Comparison of ENCODE assay signal across 10 cellular contexts in genomic region chr13:114112826-114113322, GRCh38. TPM values are rescaled to one million over a fixed set of nuclear protein-coding genes. Genes with fewer than 3 reads are reported as not detected.
DNase-seq lines count a peak whose midpoint lies in the region; ATAC-seq and TF ChIP-seq lines count a peak whose summit lies in the region.
"Had no signal": no experiment of that assay in that cellular context is flagged by ENCODE, and none has a peak within 500 bp of the region (broad histone marks: within the 10 kb centered on the region; RNA-seq: fewer than 3 reads in every experiment).

No MANE protein-coding gene starts in this region.

- H3K9ac ChIP-seq in mesenchymal stem cell (ENCODE audit: low read length): no peak overlapping the region

- peak overlapping the region; percentile 94 for H2BK15ac ChIP-seq in mesenchymal stem cell (ENCODE audit: low read depth, poor library complexity, severe bottlenecking)

- no peak for TF ChIP-seq POLR2A in stomach (IDR thresholded peaks at IDR 0.05)

- intact Hi-C loops in stomach (cut with DNase I; ENCODE audit: low total_unique reads): no loop called here
- intact Hi-C loops in A673 (cut with micrococcal nuclease; ENCODE audit: unreplicated experiment): loop anchor here (10.0 kb wide), 1 partner anchor 48 kb away; no protein-coding TSS in a partner anchor

- peak overlapping the region; percentile 97 to 98 for H2BK12ac ChIP-seq in mesenchymal stem cell (ENCODE audit: low read length in 2 of 2)

- H3K4me1 ChIP-seq in mesenchymal stem cell (ENCODE audit: control insufficient read depth, insufficient read depth, low read depth, low read length) (peaks cover 82% of the 10 kb centered on the region), stomach (peaks cover 10 to 53% (median 44%) of the 10 kb centered on the region in 4 donors), A673 (ENCODE audit: insufficient read depth, low read length, poor library complexity, severe bottlenecking) (peaks cover 36% of the 10 kb centered on the region)

- 43% methylated on average over 12 of the region's 12 CpGs for WGBS in mesenchymal stem cell
- WGBS in stomach, 5 donors: 70 to 74% (median 72%) methylated on average over 10 to 12 of the region's 12 CpGs

- peak overlapping the region; percentile 81 for H3K27ac Mint-ChIP-seq in activated naive CD4-positive, alpha-beta T cell treated with anti-CD3 and anti-CD28 coated beads, Interleukin-2, amount 10 ng/mL, durations not matched to agents 7 days and 5 days
- H3K27ac Mint-ChIP-seq in activated naive CD8-positive, alpha-beta T cell: peak overlapping the region; percentile 90
- H3K27ac Mint-ChIP-seq: nephron progenitor cell had no signal

- peak overlapping the region; percentile 67 for H2BK5ac ChIP-seq in mesenchymal stem cell (ENCODE audit: low read depth, low read length, poor library complexity, severe bottlenecking)

- no peak overlapping the region for H3K4me3 Mint-ChIP-seq in activated naive CD4-positive, alpha-beta T cell treated with anti-CD3 and anti-CD28 coated beads, Interleukin-2, amount 10 ng/mL, durations not matched to agents 7 days and 5 days
- H3K4me3 Mint-ChIP-seq in activated naive CD8-positive, alpha-beta T cell: no peak overlapping the region

- H3K27me3 Mint-ChIP-seq in activated naive CD4-positive, alpha-beta T cell treated with anti-CD3 and anti-CD28 coated beads, Interleukin-2, amount 10 ng/mL, durations not matched to agents 7 days and 5 days: no peaks in the 10 kb centered on the region
- H3K27me3 Mint-ChIP-seq in activated naive CD8-positive, alpha-beta T cell: no peaks in the 10 kb centered on the region

- BruUV-seq in A673 (replicated peaks; lab: Mats Ljungman, UMichigan): no TSS peak

- no peak overlapping the region for H2AFZ ChIP-seq in mesenchymal stem cell (ENCODE audit: low read depth, low read length)

- no peaks in the 10 kb centered on the region for H3K9me3 Mint-ChIP-seq in activated naive CD4-positive, alpha-beta T cell treated with anti-CD3 and anti-CD28 coated beads, Interleukin-2, amount 10 ng/mL, durations not matched to agents 7 days and 5 days
- no peaks in the 10 kb centered on the region for H3K9me3 Mint-ChIP-seq in activated naive CD8-positive, alpha-beta T cell (ENCODE audit: low read depth)
- H3K9me3 Mint-ChIP-seq: nephron progenitor cell had no signal

- TF ChIP-seq CTCF in stomach (IDR thresholded peaks at IDR 0.05) (no peak), A673 (conservative IDR thresholded peaks at IDR 0.05; ENCODE audit: low read depth, low read length) (no peak)

- no peaks in the 10 kb centered on the region for H3K79me1 ChIP-seq in mesenchymal stem cell (replicated peaks; ENCODE audit: low read length, poor library complexity, severe bottlenecking)

- peak overlapping the region in 1 of 2 experiments; percentile 75 for H3K23ac ChIP-seq in mesenchymal stem cell (ENCODE audit: low read length in 2 of 2)

- TF ChIP-seq EP300 in stomach (IDR thresholded peaks at IDR 0.05): no peak

- H2BK120ac ChIP-seq in mesenchymal stem cell (ENCODE audit: low read depth, low read length): peak overlapping the region; percentile 95

- H2AK5ac ChIP-seq in mesenchymal stem cell (ENCODE audit: low read length, severe bottlenecking): peak overlapping the region; percentile 98

- H3K27ac ChIP-seq in mesenchymal stem cell (ENCODE audit: low read length, poor library complexity, severe bottlenecking) (peak overlapping the region; percentile 84), stomach (peak overlapping the region; percentile 17 to 82 (median 60)), A673 (ENCODE audit: low read depth, low read length, poor library complexity, severe bottlenecking) (no peak overlapping the region)

- H3K4me3 ChIP-seq in mesenchymal stem cell (ENCODE audit: insufficient read depth in 1 of 2, low read depth in 1 of 2, low read length in 2 of 2): no peak overlapping the region
- H3K4me3 ChIP-seq in stomach: no peak overlapping the region
- no peak overlapping the region for H3K4me3 ChIP-seq in A673 (ENCODE audit: low read depth, low read length, poor library complexity, severe bottlenecking)

- CTCF ChIA-PET in activated naive CD4-positive, alpha-beta T cell treated with anti-CD3 and anti-CD28 coated beads, Interleukin-2, amount 10 ng/mL, durations not matched to agents 7 days and 5 days (lab: Charles Lee): interaction anchor here (1.2 to 2.0 kb wide), 4 partner anchors 11 to 114 kb away, joined by 3 to 10 read pairs (median 4); no protein-coding TSS in a partner anchor
- CTCF ChIA-PET in A673 (lab: Charles Lee): no interaction called here

- no peaks in the 10 kb centered on the region for H3K9me3 ChIP-seq in mesenchymal stem cell (ENCODE audit: control insufficient read depth, low read length)
- H3K9me3 ChIP-seq in stomach: no peaks in the 10 kb centered on the region
- no peaks in the 10 kb centered on the region for H3K9me3 ChIP-seq in A673 (ENCODE audit: low read depth, low read length, poor library complexity, severe bottlenecking)

- POLR2A ChIA-PET in A673 (lab: Charles Lee; ENCODE audit: low non-redundant PET): no interaction called here

- peak overlapping the region; percentile 97 to 98 for H3K4ac ChIP-seq in mesenchymal stem cell (ENCODE audit: low read depth in 1 of 2, low read length in 2 of 2)

- H3K4me2 ChIP-seq in mesenchymal stem cell (ENCODE audit: low read length, poor library complexity, severe bottlenecking): peak overlapping the region; percentile 23

- H3K36me3 Mint-ChIP-seq in activated naive CD4-positive, alpha-beta T cell treated with anti-CD3 and anti-CD28 coated beads, Interleukin-2, amount 10 ng/mL, durations not matched to agents 7 days and 5 days: peaks cover 73% of the 10 kb centered on the region
- peaks cover 4% of the 10 kb centered on the region for H3K36me3 Mint-ChIP-seq in activated naive CD8-positive, alpha-beta T cell

- peak overlapping the region; percentile 98 for H3K18ac ChIP-seq in mesenchymal stem cell (ENCODE audit: low read depth in 1 of 2, low read length in 2 of 2)

- peak overlapping the region; percentile 98 for H4K8ac ChIP-seq in mesenchymal stem cell (ENCODE audit: low read length)

- H3K4me1 Mint-ChIP-seq in activated naive CD4-positive, alpha-beta T cell treated with anti-CD3 and anti-CD28 coated beads, Interleukin-2, amount 10 ng/mL, durations not matched to agents 7 days and 5 days: peaks cover 80% of the 10 kb centered on the region
- H3K4me1 Mint-ChIP-seq in activated naive CD8-positive, alpha-beta T cell (ENCODE audit: low read depth): peaks cover 77% of the 10 kb centered on the region

- H3K14ac ChIP-seq in mesenchymal stem cell (ENCODE audit: low read length in 2 of 2): peak overlapping the region; percentile 67 to 96

- peak overlapping the region; percentile 99 for H4K91ac ChIP-seq in mesenchymal stem cell (ENCODE audit: low read length)

- DNase-seq in activated naive CD4-positive, alpha-beta T cell treated with anti-CD3 and anti-CD28 coated beads, Interleukin-2, amount 10 ng/mL, durations not matched to agents 7 days and 5 days: no peak
- DNase-seq in activated naive CD4-positive, alpha-beta T cell (lab: John Stamatoyannopoulos, UW): no peak
- DNase-seq in mesenchymal stem cell (peak; percentile 70), stomach (no peak), A673 (ENCODE audit: low spot score) (no peak), COR-L47 (lab: John Stamatoyannopoulos, UW) (no peak)
- DNase-seq: NCI-H1436, nephron progenitor cell had no signal

- H3K27me3 ChIP-seq in mesenchymal stem cell (ENCODE audit: control insufficient read depth in 1 of 2, insufficient read depth in 1 of 2, low read length in 2 of 2): no peaks in the 10 kb centered on the region
- no peaks in the 10 kb centered on the region for H3K27me3 ChIP-seq in stomach
- no peaks in the 10 kb centered on the region for H3K27me3 ChIP-seq in A673 (replicated peaks; ENCODE audit: insufficient read depth, low read depth, low read length, poor library complexity)

- H3K36me3 ChIP-seq in mesenchymal stem cell (ENCODE audit: control insufficient read depth in 1 of 2, insufficient read depth in 2 of 2, low read depth in 1 of 2, low read length in 2 of 2) (peaks cover 27 to 45% of the 10 kb centered on the region in 2 experiments), stomach (no peaks in the 10 kb centered on the region), A673 (ENCODE audit: insufficient read depth, low read length, poor library complexity, severe bottlenecking) (no peaks in the 10 kb centered on the region)

- no peak for ATAC-seq in HG02678 (IDR thresholded peaks at IDR 0.05; ENCODE audit: unreplicated experiment)

RNA-seq across cellular contexts. Expression of gene RASA3, which starts 19.5 kb away (rescaled TPM):
- polyA plus RNA-seq in mesenchymal stem cell (2013, experiment 1 of 2): 44.2 TPM
- polyA plus RNA-seq in mesenchymal stem cell (2013, experiment 2 of 2): 43.9 TPM
- total RNA-seq in stomach (10 to 100 TPM in 1 of 5 donors, 1 to 10 TPM in 4; 3.8 to 22.3 (median 6.4) TPM), A673 (2021) (22.1 and 24.1 TPM in 2 replicates)
- 10 to 100 TPM in 2 of 3 donors, 1 to 10 TPM in 1; 3.7 to 11.8 (median 10.9) TPM for polyA plus RNA-seq in stomach
